Comparison of ENCODE assay signal across 28 cellular contexts in the genomic region with DNA sequence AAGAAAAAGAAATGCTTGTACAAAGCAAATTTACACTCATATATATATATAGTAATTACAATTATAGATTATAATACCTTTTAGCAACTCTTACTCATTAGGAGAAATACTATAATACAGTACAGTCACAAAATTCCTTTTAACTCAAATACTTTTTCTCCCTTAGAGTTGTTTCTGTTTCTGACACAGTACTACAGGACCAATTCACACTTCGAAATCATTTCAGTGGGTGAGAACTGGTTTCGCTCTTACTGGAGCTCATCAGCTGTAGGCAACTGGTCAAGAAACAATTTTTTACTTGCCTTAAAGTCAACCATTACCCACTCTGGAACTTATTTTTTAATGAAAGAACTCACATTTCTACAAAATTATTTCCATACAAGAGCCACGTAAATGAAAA.
"Had no signal": no experiment of that assay in that cellular context is flagged by ENCODE, and none has a peak within 500 bp of the region (broad histone marks: within the 10 kb centered on the region; RNA-seq: fewer than 3 reads in every experiment).

No MANE protein-coding gene starts in this region.

- FAIRE-seq: bronchial epithelial cell, islet of Langerhans had no signal

- H3K27me3 Mint-ChIP-seq: activated CD4-positive, alpha-beta memory T cell treated with anti-CD3 and anti-CD28 coated beads for 36 hours; activated naive CD8-positive, alpha-beta T cell treated with anti-CD3 and anti-CD28 coated beads, Interleukin-2, amount 10 ng/mL, durations not matched to agents 7 days and 5 days; T-cell had no signal

- H3K36me3 ChIP-seq: gastrocnemius medialis, ovary, right atrium auricular region had no signal

- ATAC-seq: gastrocnemius medialis, psoas muscle, T-cell had no signal

- H3K27ac ChIP-seq: coronary artery, esophagus squamous epithelium, gastrocnemius medialis, neutrophil, ovary, psoas muscle, right atrium auricular region, spleen, upper lobe of left lung, WERI-Rb-1 had no signal

- H3K4me3 ChIP-seq: coronary artery, esophagus squamous epithelium, gastrocnemius medialis, ovary, psoas muscle, right atrium auricular region, spleen, stomach, upper lobe of left lung had no signal

- H3K27me3 ChIP-seq: esophagus squamous epithelium, gastrocnemius medialis, neutrophil, ovary, right atrium auricular region, spleen, stomach, upper lobe of left lung had no signal

- H3K9me3 ChIP-seq: gastrocnemius medialis, neutrophil had no signal

- DNase-seq: activated CD4-positive, alpha-beta memory T cell treated with anti-CD3 and anti-CD28 coated beads for 36 hours; activated CD4-positive, alpha-beta T cell treated with anti-CD3 and anti-CD28 coated beads for 4 hours; activated gamma-delta T cell treated with Interleukin-2 at 50 U/mL for 16 hours; activated naive CD8-positive, alpha-beta T cell treated with anti-CD3 and anti-CD28 coated beads, Interleukin-2, amount 10 ng/mL, durations not matched to agents 7 days and 5 days; amniotic stem cell; cerebellar nuclear complex; endodermal cell; esophagus squamous epithelium; gastrocnemius medialis; head of caudate nucleus; hypothalamus; midbrain; ovary; psoas muscle; spleen; stimulated activated CD4-positive, alpha-beta T cell treated with anti-CD3 and anti-CD28 coated beads, Interleukin-4, amount 100 ng/mL, for 4 hours; stomach; T-cell; upper lobe of left lung; WERI-Rb-1 had no signal

- H3K4me3 Mint-ChIP-seq: activated CD4-positive, alpha-beta memory T cell treated with anti-CD3 and anti-CD28 coated beads for 36 hours; activated naive CD8-positive, alpha-beta T cell treated with anti-CD3 and anti-CD28 coated beads, Interleukin-2, amount 10 ng/mL, durations not matched to agents 7 days and 5 days; activated T-helper 1 cell treated with anti-CD3 and anti-CD28 coated beads, Interleukin-12 subunit alpha, Interleukin-12 subunit beta, Interleukin-2, Interleukin-4 antibody, amounts not matched to agents 30 ng/mL and 10 ng/mL and 1 ng/mL, durations not matched to agents 14 hours and 24 hours and 36 hours; endodermal cell; nephron; T-cell; T-helper 2 cell treated with Interferon-gamma antibody and Interleukin-4, amounts not matched to agents 5 μg/mL and 100 μg/mL, for 36 hours had no signal

- H3K27ac Mint-ChIP-seq: activated CD4-positive, alpha-beta memory T cell treated with anti-CD3 and anti-CD28 coated beads for 36 hours; activated naive CD8-positive, alpha-beta T cell treated with anti-CD3 and anti-CD28 coated beads, Interleukin-2, amount 10 ng/mL, durations not matched to agents 7 days and 5 days; activated T-helper 1 cell treated with anti-CD3 and anti-CD28 coated beads, Interleukin-12 subunit alpha, Interleukin-12 subunit beta, Interleukin-2, Interleukin-4 antibody, amounts not matched to agents 30 ng/mL and 10 ng/mL and 1 ng/mL, durations not matched to agents 14 hours and 24 hours and 36 hours; endodermal cell; nephron; T-helper 2 cell treated with Interferon-gamma antibody and Interleukin-4, amounts not matched to agents 5 μg/mL and 100 μg/mL, for 36 hours had no signal
